ENCODE assay signal across 1 cellular context in the genomic region with DNA sequence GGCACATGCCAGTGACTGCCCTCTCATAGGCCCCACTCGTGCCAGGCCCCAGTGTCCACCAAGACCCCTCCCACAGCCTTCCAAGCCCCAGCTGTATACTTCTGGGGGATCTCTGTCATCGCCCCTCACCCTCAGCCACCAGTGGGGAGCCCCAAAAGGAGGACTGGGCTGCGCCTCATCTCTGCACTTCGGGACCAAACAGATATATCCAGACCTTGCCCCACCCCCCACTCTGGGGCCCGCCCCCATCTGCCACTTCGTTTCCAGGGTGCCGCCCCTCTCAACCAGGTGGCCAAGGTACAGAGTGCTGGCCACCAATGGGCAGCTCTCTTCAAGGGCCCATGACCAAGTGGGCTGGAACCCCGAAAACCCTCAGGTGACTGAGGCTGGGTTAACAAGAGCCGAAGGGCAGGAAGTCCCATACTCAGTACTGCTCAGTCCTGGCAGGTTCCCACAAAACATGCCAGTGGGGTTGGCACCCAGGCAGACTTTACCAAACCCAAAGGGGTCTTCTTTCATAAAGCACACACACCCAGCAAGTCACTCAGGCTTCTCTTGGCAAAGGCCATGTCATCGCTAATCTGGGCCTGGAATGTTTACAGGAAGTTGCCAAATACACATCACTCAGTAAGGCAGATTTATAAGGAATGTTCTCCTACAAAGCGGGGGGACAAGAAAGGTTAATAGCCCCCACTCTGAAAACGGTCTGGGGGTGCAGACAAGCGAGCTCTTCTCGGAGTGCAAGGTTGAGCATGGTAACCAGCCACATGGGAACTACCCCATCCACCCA.
TF ChIP-seq lines count a peak whose summit lies in the region.

No MANE protein-coding gene starts in this region.

TF ChIP-seq in GM23338, 12 proteins besides CTCF, POLR2A, EP300 and RAD21 (continued from another document):
- TF ChIP-seq REST (IDR thresholded peaks at IDR 0.05; ENCODE audit: unreplicated experiment) = no peak
- TF ChIP-seq EZH2phosphoT487 (IDR thresholded peaks at IDR 0.05; ENCODE audit: unreplicated experiment) = no peak
